9 cellular contexts compared by ENCODE assay signal in genomic region chr6:158662607-158663464, GRCh38. TPM values are rescaled to one million over a fixed set of nuclear protein-coding genes. Genes with fewer than 3 reads are reported as not detected.
DNase-seq lines count a peak whose midpoint lies in the region; ATAC-seq, FAIRE-seq and TF ChIP-seq lines count a peak whose summit lies in the region.
"Had no signal": no experiment of that assay in that cellular context is flagged by ENCODE, and none has a peak within 500 bp of the region (broad histone marks: within the 10 kb centered on the region; RNA-seq: fewer than 3 reads in every experiment).

No MANE protein-coding gene starts in this region.

- intact Hi-C loops in mucosa of descending colon (cut with DNase I, micrococcal nuclease) = no loop called here

- no peak overlapping the region for H3K27ac Mint-ChIP-seq in astrocyte (ENCODE audit: unreplicated experiment)

- no peaks in the 10 kb centered on the region for H4K20me1 ChIP-seq in astrocyte (ENCODE audit: insufficient read depth, low read length)

- no peaks in the 10 kb centered on the region for H3K9me3 ChIP-seq in HUES6 (ENCODE audit: control insufficient read depth, insufficient read depth, low read depth, low read length)
- no peaks in the 10 kb centered on the region for H3K9me3 ChIP-seq in astrocyte (ENCODE audit: insufficient read depth, low read depth, low read length)
- H3K9me3 ChIP-seq in mucosa of descending colon = no peaks in the 10 kb centered on the region

- no peaks in the 10 kb centered on the region for H3K4me1 Mint-ChIP-seq in astrocyte (ENCODE audit: low read depth, unreplicated experiment)

- peak; percentile 18 for ATAC-seq in mucosa of descending colon
- ATAC-seq in left lobe of liver = no peak
- ATAC-seq in HG03521 (IDR thresholded peaks at IDR 0.05; ENCODE audit: unreplicated experiment) = no peak
- ATAC-seq in HG03139 (IDR thresholded peaks at IDR 0.05; ENCODE audit: unreplicated experiment) = no peak

- H3K4me1 ChIP-seq in HUES6 (ENCODE audit: control insufficient read depth, insufficient read depth, low read length) = peaks cover 14% of the 10 kb centered on the region
- no peaks in the 10 kb centered on the region for H3K4me1 ChIP-seq in astrocyte (ENCODE audit: insufficient read depth, low read length)
- peaks cover 6% of the 10 kb centered on the region for H3K4me1 ChIP-seq in mucosa of descending colon (ENCODE audit: low read depth)

- DNase-seq in AG09309 (ENCODE audit: low read depth) (peak; percentile 61), astrocyte (ENCODE audit: low read depth) (peak; percentile 69), mucosa of descending colon (no peak), H54 (ENCODE audit: insufficient read length, low spot score) (no peak), left lobe of liver (ENCODE audit: low spot score) (no peak)

- FAIRE-seq in astrocyte (lab: Jason Lieb, UNC) = no peak
- no peak for FAIRE-seq in H54 (lab: Jason Lieb, UNC)

- peaks cover 38% of the 10 kb centered on the region for H3K27me3 Mint-ChIP-seq in astrocyte (ENCODE audit: low read depth, unreplicated experiment)

- H3K36me3 ChIP-seq in HUES6 (ENCODE audit: control insufficient read depth, insufficient read depth, low read length) (no peaks in the 10 kb centered on the region), astrocyte (ENCODE audit: insufficient read depth, low read length) (no peaks in the 10 kb centered on the region), mucosa of descending colon (ENCODE audit: low read depth) (no peaks in the 10 kb centered on the region)

- H3K36me3 Mint-ChIP-seq in astrocyte (ENCODE audit: low read depth, unreplicated experiment) = peaks cover 8% of the 10 kb centered on the region

- H3K9ac ChIP-seq in HUES6 (ENCODE audit: low read length) (no peak overlapping the region), astrocyte (ENCODE audit: low read length) (no peak overlapping the region)

- no peak overlapping the region for H3K27ac ChIP-seq in HUES6 (ENCODE audit: low read depth, low read length)
- H3K27ac ChIP-seq in astrocyte (ENCODE audit: low read depth, low read length) = no peak overlapping the region

- no peak for TF ChIP-seq CTCF in AG09309 (IDR thresholded peaks at IDR 0.05; ENCODE audit: control insufficient read depth, insufficient read depth, low read depth, low read length, missing control alignments)
- no peak for TF ChIP-seq CTCF in astrocyte (IDR thresholded peaks at IDR 0.05; ENCODE audit: insufficient read depth, low read depth, low read length)
- TF ChIP-seq CTCF in mucosa of descending colon (IDR thresholded peaks at IDR 0.05) = no peak

- H3K4me3 Mint-ChIP-seq in astrocyte (ENCODE audit: unreplicated experiment) = no peak overlapping the region
- H3K4me3 Mint-ChIP-seq: neural crest cell had no signal

- no peaks in the 10 kb centered on the region for H3K79me2 ChIP-seq in astrocyte (ENCODE audit: insufficient read depth, low read length)

- peaks cover 3% of the 10 kb centered on the region for H3K9me3 Mint-ChIP-seq in astrocyte (ENCODE audit: unreplicated experiment)
- H3K9me3 Mint-ChIP-seq: neural crest cell had no signal

- peak overlapping the region; percentile 1 for H3K4me2 ChIP-seq in astrocyte (ENCODE audit: low read length)

- TF ChIP-seq POLR2A in H54 (IDR thresholded peaks at IDR 0.05; ENCODE audit: low read depth, low read length) = no peak

- H3K4me3 ChIP-seq in AG09309 (ENCODE audit: control insufficient read depth, low read depth, low read length) (no peak overlapping the region), HUES6 (ENCODE audit: low read depth, low read length) (peak overlapping the region; percentile 38), astrocyte (ENCODE audit: insufficient read depth, low read depth, low read length) (no peak overlapping the region), mucosa of descending colon (no peak overlapping the region)

- no peak overlapping the region for H2AFZ ChIP-seq in astrocyte (ENCODE audit: low read depth, low read length)

- peaks cover 28% of the 10 kb centered on the region for H3K27me3 ChIP-seq in HUES6 (ENCODE audit: control insufficient read depth, insufficient read depth, low read length)
- peaks cover 8% of the 10 kb centered on the region for H3K27me3 ChIP-seq in astrocyte (ENCODE audit: insufficient read depth, low read length)

RNA-seq across cellular contexts. Expression of gene SYTL3, which starts 13.0 kb away (rescaled TPM):
- total RNA-seq in astrocyte (0.82 and 1.2 TPM in 2 replicates), mucosa of descending colon (1 to 10 TPM; 2.8 to 4.7 (median 4.4) TPM), left lobe of liver (0.43 TPM)

RNA-seq across cellular contexts. Expression of gene DYNLT1, which starts 18.3 kb away (rescaled TPM):
- total RNA-seq in astrocyte (169 and 173 TPM in 2 replicates), mucosa of descending colon (100 to 1,000 TPM; 113 to 153 (median 147) TPM), left lobe of liver (29.9 TPM)

Comparison
In these comparisons a context has a peak if more than half of its experiments do, and no peak if none do; other contexts are left out.
1. DNase-seq: peak in AG09309 (single experiment) and astrocyte (single experiment); none in mucosa of descending colon (0 of 3), H54 (single experiment) and left lobe of liver (single experiment).